In the genomic region with DNA sequence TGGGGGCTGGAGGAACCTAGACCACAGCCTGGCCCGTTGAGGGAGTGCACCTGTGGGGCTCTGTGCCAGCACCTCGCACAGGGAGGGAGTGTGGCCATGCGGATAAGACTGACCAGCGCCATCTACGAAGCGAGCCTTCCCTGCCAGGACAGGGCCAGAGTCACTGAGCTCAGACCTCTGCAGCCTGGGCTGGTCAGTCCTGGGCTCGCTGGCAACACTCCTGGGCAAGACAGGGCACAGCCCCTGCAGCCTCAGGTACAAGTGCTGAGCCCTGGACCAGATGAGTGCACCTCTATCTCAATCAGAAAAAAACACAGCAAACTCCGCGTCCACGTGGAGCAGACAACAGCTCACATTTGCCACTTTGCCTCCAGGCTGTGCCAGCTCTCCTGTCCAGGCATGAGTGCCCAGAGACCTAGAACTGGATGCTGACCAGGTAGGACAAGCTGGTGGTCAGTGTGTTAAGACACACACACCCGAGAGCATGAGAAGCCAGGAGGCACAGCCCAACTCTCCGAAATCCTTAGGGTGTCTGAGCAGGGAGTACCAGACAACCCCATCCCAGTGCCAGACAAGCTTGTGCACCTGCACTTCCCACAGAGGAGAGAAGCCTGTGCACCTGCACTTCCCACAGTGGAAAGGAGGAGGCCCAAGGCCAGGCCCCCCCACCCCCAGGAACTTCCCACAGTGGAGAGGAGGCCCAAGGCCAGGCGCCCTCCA, we compare ENCODE assay signal across 2 cellular contexts.
TF ChIP-seq lines count a peak whose summit lies in the region.

No MANE protein-coding gene starts in this region.

TF ChIP-seq in HCT116, 20 proteins besides CTCF, POLR2A, EP300 and RAD21:
- TF ChIP-seq POLR2AphosphoS5 (IDR thresholded peaks at IDR 0.05; ENCODE audit: low read depth, low read length) (no peak), SP1 (IDR thresholded peaks at IDR 0.05; ENCODE audit: low read depth) (no peak), SRF (IDR thresholded peaks at IDR 0.05; ENCODE audit: low read depth) (no peak), JUND (IDR thresholded peaks at IDR 0.05) (no peak), ZFX (IDR thresholded peaks at IDR 0.05) (no peak), EZH2 (IDR thresholded peaks at IDR 0.05) (no peak), CBX3 (IDR thresholded peaks at IDR 0.05; ENCODE audit: low read depth) (no peak), EGR1 (IDR thresholded peaks at IDR 0.05; ENCODE audit: low read depth) (no peak), SIN3A (IDR thresholded peaks at IDR 0.05; ENCODE audit: low read depth) (no peak), ELF1 (IDR thresholded peaks at IDR 0.05; ENCODE audit: borderline replicate concordance, low read depth) (no peak), EZH2phosphoT487 (IDR thresholded peaks at IDR 0.05; ENCODE audit: borderline replicate concordance) (no peak), FOSL1 (IDR thresholded peaks at IDR 0.05; ENCODE audit: low read depth) (no peak)
- TF ChIP-seq, protein P1, sequence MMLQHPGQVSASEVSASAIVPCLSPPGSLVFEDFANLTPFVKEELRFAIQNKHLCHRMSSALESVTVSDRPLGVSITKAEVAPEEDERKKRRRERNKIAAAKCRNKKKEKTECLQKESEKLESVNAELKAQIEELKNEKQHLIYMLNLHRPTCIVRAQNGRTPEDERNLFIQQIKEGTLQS (IDR thresholded peaks at IDR 0.05) = no peak
- TF ChIP-seq, protein P2, sequence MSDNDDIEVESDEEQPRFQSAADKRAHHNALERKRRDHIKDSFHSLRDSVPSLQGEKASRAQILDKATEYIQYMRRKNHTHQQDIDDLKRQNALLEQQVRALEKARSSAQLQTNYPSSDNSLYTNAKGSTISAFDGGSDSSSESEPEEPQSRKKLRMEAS (IDR thresholded peaks at IDR 0.05) = no peak
- TF ChIP-seq, protein P3, sequence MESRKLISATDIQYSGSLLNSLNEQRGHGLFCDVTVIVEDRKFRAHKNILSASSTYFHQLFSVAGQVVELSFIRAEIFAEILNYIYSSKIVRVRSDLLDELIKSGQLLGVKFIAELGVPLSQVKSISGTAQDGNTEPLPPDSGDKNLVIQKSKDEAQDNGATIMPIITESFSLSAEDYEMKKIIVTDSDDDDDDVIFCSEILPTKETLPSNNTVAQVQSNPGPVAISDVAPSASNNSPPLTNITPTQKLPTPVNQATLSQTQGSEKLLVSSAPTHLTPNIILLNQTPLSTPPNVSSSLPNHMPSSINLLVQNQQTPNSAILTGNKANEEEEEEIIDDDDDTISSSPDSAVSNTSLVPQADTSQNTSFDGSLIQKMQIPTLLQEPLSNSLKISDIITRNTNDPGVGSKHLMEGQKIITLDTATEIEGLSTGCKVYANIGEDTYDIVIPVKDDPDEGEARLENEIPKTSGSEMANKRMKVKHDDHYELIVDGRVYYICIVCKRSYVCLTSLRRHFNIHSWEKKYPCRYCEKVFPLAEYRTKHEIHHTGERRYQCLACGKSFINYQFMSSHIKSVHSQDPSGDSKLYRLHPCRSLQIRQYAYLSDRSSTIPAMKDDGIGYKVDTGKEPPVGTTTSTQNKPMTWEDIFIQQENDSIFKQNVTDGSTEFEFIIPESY (IDR thresholded peaks at IDR 0.05; ENCODE audit: extremely low read depth, insufficient replicate concordance, low read length) = no peak
- TF ChIP-seq, protein P4, sequence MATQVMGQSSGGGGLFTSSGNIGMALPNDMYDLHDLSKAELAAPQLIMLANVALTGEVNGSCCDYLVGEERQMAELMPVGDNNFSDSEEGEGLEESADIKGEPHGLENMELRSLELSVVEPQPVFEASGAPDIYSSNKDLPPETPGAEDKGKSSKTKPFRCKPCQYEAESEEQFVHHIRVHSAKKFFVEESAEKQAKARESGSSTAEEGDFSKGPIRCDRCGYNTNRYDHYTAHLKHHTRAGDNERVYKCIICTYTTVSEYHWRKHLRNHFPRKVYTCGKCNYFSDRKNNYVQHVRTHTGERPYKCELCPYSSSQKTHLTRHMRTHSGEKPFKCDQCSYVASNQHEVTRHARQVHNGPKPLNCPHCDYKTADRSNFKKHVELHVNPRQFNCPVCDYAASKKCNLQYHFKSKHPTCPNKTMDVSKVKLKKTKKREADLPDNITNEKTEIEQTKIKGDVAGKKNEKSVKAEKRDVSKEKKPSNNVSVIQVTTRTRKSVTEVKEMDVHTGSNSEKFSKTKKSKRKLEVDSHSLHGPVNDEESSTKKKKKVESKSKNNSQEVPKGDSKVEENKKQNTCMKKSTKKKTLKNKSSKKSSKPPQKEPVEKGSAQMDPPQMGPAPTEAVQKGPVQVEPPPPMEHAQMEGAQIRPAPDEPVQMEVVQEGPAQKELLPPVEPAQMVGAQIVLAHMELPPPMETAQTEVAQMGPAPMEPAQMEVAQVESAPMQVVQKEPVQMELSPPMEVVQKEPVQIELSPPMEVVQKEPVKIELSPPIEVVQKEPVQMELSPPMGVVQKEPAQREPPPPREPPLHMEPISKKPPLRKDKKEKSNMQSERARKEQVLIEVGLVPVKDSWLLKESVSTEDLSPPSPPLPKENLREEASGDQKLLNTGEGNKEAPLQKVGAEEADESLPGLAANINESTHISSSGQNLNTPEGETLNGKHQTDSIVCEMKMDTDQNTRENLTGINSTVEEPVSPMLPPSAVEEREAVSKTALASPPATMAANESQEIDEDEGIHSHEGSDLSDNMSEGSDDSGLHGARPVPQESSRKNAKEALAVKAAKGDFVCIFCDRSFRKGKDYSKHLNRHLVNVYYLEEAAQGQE (IDR thresholded peaks at IDR 0.05; ENCODE audit: low read depth) = no peak

TF ChIP-seq in K562, 482 proteins besides CTCF, POLR2A, EP300 and RAD21:
- no peak for TF ChIP-seq SRSF9 (IDR thresholded peaks at IDR 0.05; ENCODE audit: borderline replicate concordance, low read depth, low read length)
